Comparison of ENCODE assay signal across 15 cellular contexts in the genomic region with DNA sequence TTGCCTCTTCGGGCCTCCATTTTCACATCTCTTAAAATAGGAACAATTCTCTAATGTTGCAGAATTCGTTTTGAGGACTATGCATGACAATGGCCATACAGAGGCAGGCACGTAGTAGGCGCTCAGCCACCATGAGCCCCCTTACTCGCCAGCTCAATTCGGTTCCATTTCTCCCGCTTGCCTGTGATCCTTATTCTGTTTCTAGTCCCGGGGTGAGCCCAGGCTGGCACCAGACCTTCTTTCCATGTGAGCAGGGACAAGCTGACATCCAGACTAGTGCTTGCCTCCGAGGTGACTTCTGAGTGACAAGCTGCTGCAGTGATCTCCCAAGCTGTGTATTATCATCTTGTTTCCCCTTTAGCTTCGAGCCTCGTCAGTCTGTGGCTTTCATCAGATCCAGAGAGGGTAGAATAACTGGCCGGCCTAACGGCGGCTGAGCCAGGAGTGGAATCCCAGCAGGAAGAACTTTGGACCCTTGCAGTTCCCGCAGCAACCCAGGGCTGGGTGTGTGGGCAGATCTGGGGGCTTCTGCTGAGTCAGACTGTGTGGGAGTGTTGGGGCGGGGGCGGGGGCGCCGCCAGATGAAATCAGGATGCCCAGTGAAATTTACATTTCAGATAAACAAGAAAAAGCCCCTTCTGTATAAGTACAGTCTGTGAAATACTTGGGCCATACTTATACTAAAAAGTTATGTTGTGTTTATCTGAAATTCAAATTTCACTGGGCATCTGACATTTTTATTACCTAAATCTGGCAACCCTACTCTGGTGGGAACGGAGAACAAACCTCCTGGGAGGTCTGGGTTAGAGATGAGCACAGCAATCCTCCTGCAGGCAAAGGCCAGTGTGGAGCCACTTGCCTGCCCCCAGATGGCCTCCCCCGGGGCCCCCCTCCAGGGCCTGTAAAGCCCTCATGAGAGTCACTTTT. TPM values are rescaled to one million over a fixed set of nuclear protein-coding genes. Genes with fewer than 3 reads are reported as not detected.
DNase-seq lines count a peak whose midpoint lies in the region; ATAC-seq and TF ChIP-seq lines count a peak whose summit lies in the region.
"Had no signal": no experiment of that assay in that cellular context is flagged by ENCODE, and none has a peak within 500 bp of the region (broad histone marks: within the 10 kb centered on the region; RNA-seq: fewer than 3 reads in every experiment).

No MANE protein-coding gene starts in this region.

- no peaks in the 10 kb centered on the region for H3K4me1 Mint-ChIP-seq in effector memory CD8-positive, alpha-beta T cell (ENCODE audit: low read depth in 2 of 2)
- peaks cover 21% of the 10 kb centered on the region for H3K4me1 Mint-ChIP-seq in type B pancreatic cell (ENCODE audit: unreplicated experiment)

- no peak overlapping the region for H3K4me2 ChIP-seq in mesendoderm (ENCODE audit: low read length)

- no peak overlapping the region for H3K27ac ChIP-seq in mesendoderm (ENCODE audit: low read depth, low read length)
- H3K27ac ChIP-seq: SJCRH30 had no signal

- H3K36me3 Mint-ChIP-seq in effector memory CD8-positive, alpha-beta T cell (ENCODE audit: insufficient read depth), result no peaks in the 10 kb centered on the region
- no peaks in the 10 kb centered on the region for H3K36me3 Mint-ChIP-seq in type B pancreatic cell

- H3K9ac ChIP-seq in mesendoderm (ENCODE audit: low read length), result no peak overlapping the region

- no peak overlapping the region for H2AK5ac ChIP-seq in mesendoderm (ENCODE audit: low read length)

- no peak for TF ChIP-seq CTCF in type B pancreatic cell (conservative IDR thresholded peaks at IDR 0.05)

- no peaks in the 10 kb centered on the region for H3K79me2 ChIP-seq in mesendoderm (ENCODE audit: control insufficient read depth, insufficient read depth, low read length)

- H4K8ac ChIP-seq in mesendoderm (ENCODE audit: low read depth, low read length), result no peak overlapping the region

- H3K9me3 Mint-ChIP-seq in effector memory CD8-positive, alpha-beta T cell, result no peaks in the 10 kb centered on the region
- H3K9me3 Mint-ChIP-seq in type B pancreatic cell, result no peaks in the 10 kb centered on the region

- peaks cover 12 to 34% of the 10 kb centered on the region in 2 donors for H3K27me3 Mint-ChIP-seq in effector memory CD8-positive, alpha-beta T cell
- no peaks in the 10 kb centered on the region for H3K27me3 Mint-ChIP-seq in type B pancreatic cell

- no peak overlapping the region for H3K4me3 ChIP-seq in mesendoderm (ENCODE audit: low read length)
- H3K4me3 ChIP-seq: SJCRH30 had no signal

- DNase-seq in NCI-H526 treated with DMSO at 0.1 percent for 48 hours (lab: John Stamatoyannopoulos, UW) (peak; percentile 36), mesendoderm (no peak), type B pancreatic cell (ENCODE audit: extremely low spot score, unreplicated experiment) (no peak), glomerular visceral epithelial cell (ENCODE audit: extremely low spot score) (no peak), T-helper 9 cell (no peak)
- DNase-seq in effector memory CD8-positive, alpha-beta T cell, result no peak
- DNase-seq in stimulated activated CD4-positive, alpha-beta T cell treated with anti-CD3 and anti-CD28 coated beads, Interleukin-15, amount 100 ng/mL, for 24 hours, result no peak
- DNase-seq: activated CD4-positive, alpha-beta T cell treated with anti-CD3 and anti-CD28 coated beads for 48 hours; central memory CD4-positive, alpha-beta T cell; NCI-H1436; NCI-H774; occipital lobe; SJCRH30 had no signal

- H2BK120ac ChIP-seq in mesendoderm (ENCODE audit: low read depth, low read length), result no peak overlapping the region

- no peak overlapping the region for H2BK15ac ChIP-seq in mesendoderm (replicated peaks; ENCODE audit: low read depth)

- no peaks in the 10 kb centered on the region for H3K79me1 ChIP-seq in mesendoderm (ENCODE audit: low read length)

- H3K27ac Mint-ChIP-seq in effector memory CD8-positive, alpha-beta T cell, result peak overlapping the region; percentile 32 to 60
- H3K27ac Mint-ChIP-seq in type B pancreatic cell, result peak overlapping the region; percentile 85

- no CpG with 5 or more reads among the region's 21 CpGs for WGBS in mesendoderm (ENCODE audit: extremely low coverage, insufficient coverage, low lambda C conversion rate)

- H3K4ac ChIP-seq in mesendoderm (ENCODE audit: low read depth, low read length), result peak overlapping the region; percentile 22

- no peak overlapping the region for H4K5ac ChIP-seq in mesendoderm (ENCODE audit: low read length)

- ATAC-seq in effector memory CD8-positive, alpha-beta T cell (replicated peaks), result no peak

- no peaks in the 10 kb centered on the region for H3K36me3 ChIP-seq in mesendoderm (ENCODE audit: control insufficient read depth, insufficient read depth, low read length)
- H3K36me3 ChIP-seq: SJCRH30 had no signal

- no peak overlapping the region for H3K4me3 Mint-ChIP-seq in effector memory CD8-positive, alpha-beta T cell
- H3K4me3 Mint-ChIP-seq in type B pancreatic cell, result peak overlapping the region; percentile 51

- H3K56ac ChIP-seq in mesendoderm (ENCODE audit: low read length), result peak overlapping the region; percentile 53

- no peak overlapping the region for H3K18ac ChIP-seq in mesendoderm (ENCODE audit: low read length)

- H3K23ac ChIP-seq in mesendoderm (ENCODE audit: low read length), result no peak overlapping the region

- H3K4me1 ChIP-seq in mesendoderm (ENCODE audit: control insufficient read depth, low read depth, low read length), result peaks cover 2% of the 10 kb centered on the region
- H3K4me1 ChIP-seq: SJCRH30 had no signal

- no peaks in the 10 kb centered on the region for H3K27me3 ChIP-seq in mesendoderm (ENCODE audit: insufficient read depth, low read length, poor library complexity)

- no peak overlapping the region for H2BK5ac ChIP-seq in mesendoderm (ENCODE audit: low read length)

RNA-seq across cellular contexts. Expression of a gene that starts 10.9 kb away (rescaled TPM):
- not detected for polyA plus RNA-seq in mesendoderm (2013, experiment 1 of 2)
- not detected for polyA plus RNA-seq in mesendoderm (2013, experiment 2 of 2)
- not detected in 2 replicates for total RNA-seq in type B pancreatic cell (ENCODE audit: low replicate concordance)
- total RNA-seq: HT-29, occipital lobe, SJCRH30 had no signal
- polyA plus RNA-seq: esophagus had no signal

RNA-seq across cellular contexts. Expression of a gene that starts 28.6 kb away (rescaled TPM):
- 99.7 TPM for polyA plus RNA-seq in mesendoderm (2013, experiment 1 of 2)
- polyA plus RNA-seq in mesendoderm (2013, experiment 2 of 2), result 101 TPM
- total RNA-seq in type B pancreatic cell (ENCODE audit: low replicate concordance), result 161 and 230 TPM in 2 replicates
